1 cellular context compared by ENCODE assay signal in the genomic region with DNA sequence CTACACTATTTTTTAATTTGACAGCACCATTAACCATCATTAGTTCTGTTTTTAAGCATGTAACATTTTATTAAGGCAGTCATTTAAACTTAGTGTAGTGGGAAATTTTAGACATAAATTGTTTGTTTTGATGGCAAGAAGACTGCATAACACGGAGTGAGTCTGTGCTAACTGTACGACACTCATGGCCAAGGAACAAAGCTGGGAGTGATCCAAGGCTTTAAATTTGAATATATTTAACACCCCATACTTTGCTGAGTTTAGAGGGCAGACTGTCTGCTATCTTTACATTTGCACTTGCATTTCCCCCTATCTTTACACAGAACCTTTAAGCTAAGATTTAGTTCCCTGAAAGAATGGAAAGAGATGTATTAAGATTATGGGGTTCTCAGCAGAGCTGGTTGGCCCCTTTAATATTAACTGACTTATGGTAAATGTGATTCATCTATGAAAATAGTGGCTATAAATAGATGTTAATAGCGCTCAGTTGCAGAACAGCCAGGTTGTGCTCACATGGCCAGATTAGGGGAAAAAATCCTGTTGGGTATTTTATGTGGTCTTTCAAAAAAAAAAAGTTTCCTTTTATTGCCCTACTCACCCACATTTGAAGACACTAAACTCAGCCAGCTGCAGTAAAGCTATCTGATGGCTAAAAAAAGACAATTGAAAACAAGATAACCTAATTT.
TF ChIP-seq lines count a peak whose summit lies in the region.

No MANE protein-coding gene starts in this region.

TF ChIP-seq in GM23338, 12 proteins besides CTCF, POLR2A, EP300 and RAD21 (continued from another document):
- TF ChIP-seq, protein P1, sequence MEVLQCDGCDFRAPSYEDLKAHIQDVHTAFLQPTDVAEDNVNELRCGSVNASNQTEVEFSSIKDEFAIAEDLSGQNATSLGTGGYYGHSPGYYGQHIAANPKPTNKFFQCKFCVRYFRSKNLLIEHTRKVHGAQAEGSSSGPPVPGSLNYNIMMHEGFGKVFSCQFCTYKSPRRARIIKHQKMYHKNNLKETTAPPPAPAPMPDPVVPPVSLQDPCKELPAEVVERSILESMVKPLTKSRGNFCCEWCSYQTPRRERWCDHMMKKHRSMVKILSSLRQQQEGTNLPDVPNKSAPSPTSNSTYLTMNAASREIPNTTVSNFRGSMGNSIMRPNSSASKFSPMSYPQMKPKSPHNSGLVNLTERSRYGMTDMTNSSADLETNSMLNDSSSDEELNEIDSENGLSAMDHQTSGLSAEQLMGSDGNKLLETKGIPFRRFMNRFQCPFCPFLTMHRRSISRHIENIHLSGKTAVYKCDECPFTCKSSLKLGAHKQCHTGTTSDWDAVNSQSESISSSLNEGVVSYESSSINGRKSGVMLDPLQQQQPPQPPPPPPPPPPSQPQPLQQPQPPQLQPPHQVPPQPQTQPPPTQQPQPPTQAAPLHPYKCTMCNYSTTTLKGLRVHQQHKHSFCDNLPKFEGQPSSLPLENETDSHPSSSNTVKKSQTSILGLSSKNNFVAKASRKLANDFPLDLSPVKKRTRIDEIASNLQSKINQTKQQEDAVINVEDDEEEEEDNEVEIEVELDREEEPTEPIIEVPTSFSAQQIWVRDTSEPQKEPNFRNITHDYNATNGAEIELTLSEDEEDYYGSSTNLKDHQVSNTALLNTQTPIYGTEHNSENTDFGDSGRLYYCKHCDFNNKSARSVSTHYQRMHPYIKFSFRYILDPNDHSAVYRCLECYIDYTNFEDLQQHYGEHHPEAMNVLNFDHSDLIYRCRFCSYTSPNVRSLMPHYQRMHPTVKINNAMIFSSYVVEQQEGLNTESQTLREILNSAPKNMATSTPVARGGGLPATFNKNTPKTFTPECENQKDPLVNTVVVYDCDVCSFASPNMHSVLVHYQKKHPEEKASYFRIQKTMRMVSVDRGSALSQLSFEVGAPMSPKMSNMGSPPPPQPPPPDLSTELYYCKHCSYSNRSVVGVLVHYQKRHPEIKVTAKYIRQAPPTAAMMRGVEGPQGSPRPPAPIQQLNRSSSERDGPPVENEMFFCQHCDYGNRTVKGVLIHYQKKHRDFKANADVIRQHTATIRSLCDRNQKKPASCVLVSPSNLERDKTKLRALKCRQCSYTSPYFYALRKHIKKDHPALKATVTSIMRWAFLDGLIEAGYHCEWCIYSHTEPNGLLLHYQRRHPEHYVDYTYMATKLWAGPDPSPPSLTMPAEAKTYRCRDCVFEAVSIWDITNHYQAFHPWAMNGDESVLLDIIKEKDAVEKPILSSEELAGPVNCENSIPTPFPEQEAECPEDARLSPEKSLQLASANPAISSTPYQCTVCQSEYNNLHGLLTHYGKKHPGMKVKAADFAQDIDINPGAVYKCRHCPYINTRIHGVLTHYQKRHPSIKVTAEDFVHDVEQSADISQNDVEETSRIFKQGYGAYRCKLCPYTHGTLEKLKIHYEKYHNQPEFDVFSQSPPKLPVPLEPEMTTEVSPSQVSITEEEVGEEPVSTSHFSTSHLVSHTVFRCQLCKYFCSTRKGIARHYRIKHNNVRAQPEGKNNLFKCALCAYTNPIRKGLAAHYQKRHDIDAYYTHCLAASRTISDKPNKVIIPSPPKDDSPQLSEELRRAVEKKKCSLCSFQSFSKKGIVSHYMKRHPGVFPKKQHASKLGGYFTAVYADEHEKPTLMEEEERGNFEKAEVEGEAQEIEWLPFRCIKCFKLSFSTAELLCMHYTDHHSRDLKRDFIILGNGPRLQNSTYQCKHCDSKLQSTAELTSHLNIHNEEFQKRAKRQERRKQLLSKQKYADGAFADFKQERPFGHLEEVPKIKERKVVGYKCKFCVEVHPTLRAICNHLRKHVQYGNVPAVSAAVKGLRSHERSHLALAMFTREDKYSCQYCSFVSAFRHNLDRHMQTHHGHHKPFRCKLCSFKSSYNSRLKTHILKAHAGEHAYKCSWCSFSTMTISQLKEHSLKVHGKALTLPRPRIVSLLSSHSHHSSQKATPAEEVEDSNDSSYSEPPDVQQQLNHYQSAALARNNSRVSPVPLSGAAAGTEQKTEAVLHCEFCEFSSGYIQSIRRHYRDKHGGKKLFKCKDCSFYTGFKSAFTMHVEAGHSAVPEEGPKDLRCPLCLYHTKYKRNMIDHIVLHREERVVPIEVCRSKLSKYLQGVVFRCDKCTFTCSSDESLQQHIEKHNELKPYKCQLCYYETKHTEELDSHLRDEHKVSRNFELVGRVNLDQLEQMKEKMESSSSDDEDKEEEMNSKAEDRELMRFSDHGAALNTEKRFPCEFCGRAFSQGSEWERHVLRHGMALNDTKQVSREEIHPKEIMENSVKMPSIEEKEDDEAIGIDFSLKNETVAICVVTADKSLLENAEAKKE (CRISPR knock-in tag; IDR thresholded peaks at IDR 0.05): no peak
- TF ChIP-seq CREB1 (CRISPR knock-in tag; IDR thresholded peaks at IDR 0.05; ENCODE audit: low read depth) (no peak), JUNB (IDR thresholded peaks at IDR 0.05; ENCODE audit: unreplicated experiment) (no peak), STAT1 (IDR thresholded peaks at IDR 0.05; ENCODE audit: unreplicated experiment) (no peak)
- TF ChIP-seq, protein P2, sequence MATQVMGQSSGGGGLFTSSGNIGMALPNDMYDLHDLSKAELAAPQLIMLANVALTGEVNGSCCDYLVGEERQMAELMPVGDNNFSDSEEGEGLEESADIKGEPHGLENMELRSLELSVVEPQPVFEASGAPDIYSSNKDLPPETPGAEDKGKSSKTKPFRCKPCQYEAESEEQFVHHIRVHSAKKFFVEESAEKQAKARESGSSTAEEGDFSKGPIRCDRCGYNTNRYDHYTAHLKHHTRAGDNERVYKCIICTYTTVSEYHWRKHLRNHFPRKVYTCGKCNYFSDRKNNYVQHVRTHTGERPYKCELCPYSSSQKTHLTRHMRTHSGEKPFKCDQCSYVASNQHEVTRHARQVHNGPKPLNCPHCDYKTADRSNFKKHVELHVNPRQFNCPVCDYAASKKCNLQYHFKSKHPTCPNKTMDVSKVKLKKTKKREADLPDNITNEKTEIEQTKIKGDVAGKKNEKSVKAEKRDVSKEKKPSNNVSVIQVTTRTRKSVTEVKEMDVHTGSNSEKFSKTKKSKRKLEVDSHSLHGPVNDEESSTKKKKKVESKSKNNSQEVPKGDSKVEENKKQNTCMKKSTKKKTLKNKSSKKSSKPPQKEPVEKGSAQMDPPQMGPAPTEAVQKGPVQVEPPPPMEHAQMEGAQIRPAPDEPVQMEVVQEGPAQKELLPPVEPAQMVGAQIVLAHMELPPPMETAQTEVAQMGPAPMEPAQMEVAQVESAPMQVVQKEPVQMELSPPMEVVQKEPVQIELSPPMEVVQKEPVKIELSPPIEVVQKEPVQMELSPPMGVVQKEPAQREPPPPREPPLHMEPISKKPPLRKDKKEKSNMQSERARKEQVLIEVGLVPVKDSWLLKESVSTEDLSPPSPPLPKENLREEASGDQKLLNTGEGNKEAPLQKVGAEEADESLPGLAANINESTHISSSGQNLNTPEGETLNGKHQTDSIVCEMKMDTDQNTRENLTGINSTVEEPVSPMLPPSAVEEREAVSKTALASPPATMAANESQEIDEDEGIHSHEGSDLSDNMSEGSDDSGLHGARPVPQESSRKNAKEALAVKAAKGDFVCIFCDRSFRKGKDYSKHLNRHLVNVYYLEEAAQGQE (IDR thresholded peaks at IDR 0.05; ENCODE audit: unreplicated experiment): no peak
TF ChIP-seq in GM23338: peak in this region for 0.
